Comparison of ENCODE assay signal across 8 cellular contexts in the genomic region with DNA sequence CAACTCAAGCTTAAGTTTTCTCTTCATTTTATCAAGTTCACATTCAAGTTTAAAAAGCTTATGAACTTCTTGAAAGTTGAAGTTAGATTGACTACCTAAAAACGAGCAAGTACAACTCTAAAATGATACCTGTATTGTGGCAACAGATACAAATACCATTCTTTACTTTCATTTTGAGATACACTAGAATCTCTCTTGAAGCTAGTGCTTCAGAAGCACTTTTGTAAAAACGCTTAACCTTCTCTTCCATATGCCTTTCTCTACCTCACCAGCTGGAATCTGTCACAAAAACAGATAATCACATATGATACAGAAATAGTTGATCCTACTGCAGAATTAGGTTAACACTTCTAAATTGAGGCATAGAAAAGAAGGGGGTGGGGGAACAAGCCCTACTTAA.
DNase-seq lines count a peak whose midpoint lies in the region; ATAC-seq and TF ChIP-seq lines count a peak whose summit lies in the region.

No MANE protein-coding gene starts in this region.

- H3K4me3 ChIP-seq in GM06990 (replicated peaks; ENCODE audit: low read depth, low read length) (peak overlapping the region; percentile 99), OCI-LY3 (ENCODE audit: low read length) (peak overlapping the region; percentile 83), retinal pigment epithelial cell (ENCODE audit: low read length) (peak overlapping the region; percentile 87)

- peaks cover 38% of the 10 kb centered on the region for H3K4me1 ChIP-seq in OCI-LY3 (ENCODE audit: low read length)

- H3K36me3 ChIP-seq in GM06990 (ENCODE audit: control insufficient read depth, insufficient read depth, low read length) = peaks cover 1% of the 10 kb centered on the region; the same call in 1 of the 2 replicates
- H3K36me3 ChIP-seq in OCI-LY3 (replicated peaks; ENCODE audit: low read depth, low read length) = peaks cover 12% of the 10 kb centered on the region

- H3K27me3 ChIP-seq in GM06990 (replicated peaks; ENCODE audit: control insufficient read depth, insufficient read depth, low read length) (no peaks in the 10 kb centered on the region), OCI-LY3 (ENCODE audit: low read depth, low read length) (no peaks in the 10 kb centered on the region)

- peaks cover 5% of the 10 kb centered on the region for H3K79me2 ChIP-seq in OCI-LY3 (ENCODE audit: low read length)

- no peak for DNase-seq in GM06990 (ENCODE audit: extremely low read depth, insufficient read length)
- DNase-seq in epithelial cell of prostate (ENCODE audit: low read depth, low spot score) = no peak
- DNase-seq in retinal pigment epithelial cell (ENCODE audit: low read depth) = no peak
- no peak for DNase-seq in kidney tubule cell (ENCODE audit: low spot score)
- DNase-seq in NCI-H2227 treated with DMSO at 0.1 percent for 48 hours (lab: John Stamatoyannopoulos, UW) = no peak
- DNase-seq in HK-2 (ENCODE audit: unreplicated experiment) = no peak

- H3K9ac ChIP-seq in OCI-LY3 (ENCODE audit: low read length) = peak overlapping the region; percentile 81

- no peaks in the 10 kb centered on the region for H4K20me1 ChIP-seq in OCI-LY3 (ENCODE audit: insufficient read depth, low read length)

- H3K27ac ChIP-seq in OCI-LY3 (ENCODE audit: low read length) (peak overlapping the region; percentile 81), epithelial cell of prostate (peak overlapping the region; percentile 85)

- H3K4me2 ChIP-seq in OCI-LY3 (ENCODE audit: low read length) = peak overlapping the region; percentile 89

- peak overlapping the region; percentile 63 for H2AFZ ChIP-seq in OCI-LY3 (ENCODE audit: low read depth, low read length)

- TF ChIP-seq CTCF in GM06990 (IDR thresholded peaks at IDR 0.05; ENCODE audit: insufficient read depth, low read length, poor library complexity, severe bottlenecking) = no peak
- TF ChIP-seq CTCF in OCI-LY3 (IDR thresholded peaks at IDR 0.05; ENCODE audit: low read depth, low read length) = no peak
- no peak for TF ChIP-seq CTCF in retinal pigment epithelial cell (conservative IDR thresholded peaks at IDR 0.05; ENCODE audit: low read depth, low read length)

- H3K9me3 ChIP-seq in OCI-LY3 (ENCODE audit: insufficient read depth, low read length) = no peaks in the 10 kb centered on the region

- ATAC-seq in GM21619 (IDR thresholded peaks at IDR 0.05; ENCODE audit: unreplicated experiment) = peak; percentile 17
